1 cellular context compared by ENCODE assay signal in the genomic region with DNA sequence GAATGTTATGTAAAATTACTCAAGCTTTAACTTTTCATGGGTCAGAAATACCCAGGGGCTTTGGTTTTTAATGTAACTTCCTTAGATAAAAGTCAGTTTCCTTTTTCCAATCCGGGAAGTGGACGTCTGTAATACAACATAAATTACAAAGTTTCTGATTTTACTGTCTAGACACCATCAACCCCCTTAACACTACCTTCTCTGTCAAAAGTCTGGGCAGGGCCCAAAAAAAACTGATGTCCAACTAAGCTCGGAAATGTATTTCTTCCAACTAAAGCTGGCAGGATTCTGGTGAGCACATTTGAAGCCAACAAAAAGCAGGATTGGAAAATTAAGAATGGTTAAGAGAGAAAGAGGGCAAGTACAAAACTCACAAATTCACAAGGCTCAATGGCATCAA.
TF ChIP-seq lines count a peak whose summit lies in the region.

No MANE protein-coding gene starts in this region.

TF ChIP-seq in GM23338, 12 proteins besides CTCF, POLR2A, EP300 and RAD21:
- TF ChIP-seq, protein P1, sequence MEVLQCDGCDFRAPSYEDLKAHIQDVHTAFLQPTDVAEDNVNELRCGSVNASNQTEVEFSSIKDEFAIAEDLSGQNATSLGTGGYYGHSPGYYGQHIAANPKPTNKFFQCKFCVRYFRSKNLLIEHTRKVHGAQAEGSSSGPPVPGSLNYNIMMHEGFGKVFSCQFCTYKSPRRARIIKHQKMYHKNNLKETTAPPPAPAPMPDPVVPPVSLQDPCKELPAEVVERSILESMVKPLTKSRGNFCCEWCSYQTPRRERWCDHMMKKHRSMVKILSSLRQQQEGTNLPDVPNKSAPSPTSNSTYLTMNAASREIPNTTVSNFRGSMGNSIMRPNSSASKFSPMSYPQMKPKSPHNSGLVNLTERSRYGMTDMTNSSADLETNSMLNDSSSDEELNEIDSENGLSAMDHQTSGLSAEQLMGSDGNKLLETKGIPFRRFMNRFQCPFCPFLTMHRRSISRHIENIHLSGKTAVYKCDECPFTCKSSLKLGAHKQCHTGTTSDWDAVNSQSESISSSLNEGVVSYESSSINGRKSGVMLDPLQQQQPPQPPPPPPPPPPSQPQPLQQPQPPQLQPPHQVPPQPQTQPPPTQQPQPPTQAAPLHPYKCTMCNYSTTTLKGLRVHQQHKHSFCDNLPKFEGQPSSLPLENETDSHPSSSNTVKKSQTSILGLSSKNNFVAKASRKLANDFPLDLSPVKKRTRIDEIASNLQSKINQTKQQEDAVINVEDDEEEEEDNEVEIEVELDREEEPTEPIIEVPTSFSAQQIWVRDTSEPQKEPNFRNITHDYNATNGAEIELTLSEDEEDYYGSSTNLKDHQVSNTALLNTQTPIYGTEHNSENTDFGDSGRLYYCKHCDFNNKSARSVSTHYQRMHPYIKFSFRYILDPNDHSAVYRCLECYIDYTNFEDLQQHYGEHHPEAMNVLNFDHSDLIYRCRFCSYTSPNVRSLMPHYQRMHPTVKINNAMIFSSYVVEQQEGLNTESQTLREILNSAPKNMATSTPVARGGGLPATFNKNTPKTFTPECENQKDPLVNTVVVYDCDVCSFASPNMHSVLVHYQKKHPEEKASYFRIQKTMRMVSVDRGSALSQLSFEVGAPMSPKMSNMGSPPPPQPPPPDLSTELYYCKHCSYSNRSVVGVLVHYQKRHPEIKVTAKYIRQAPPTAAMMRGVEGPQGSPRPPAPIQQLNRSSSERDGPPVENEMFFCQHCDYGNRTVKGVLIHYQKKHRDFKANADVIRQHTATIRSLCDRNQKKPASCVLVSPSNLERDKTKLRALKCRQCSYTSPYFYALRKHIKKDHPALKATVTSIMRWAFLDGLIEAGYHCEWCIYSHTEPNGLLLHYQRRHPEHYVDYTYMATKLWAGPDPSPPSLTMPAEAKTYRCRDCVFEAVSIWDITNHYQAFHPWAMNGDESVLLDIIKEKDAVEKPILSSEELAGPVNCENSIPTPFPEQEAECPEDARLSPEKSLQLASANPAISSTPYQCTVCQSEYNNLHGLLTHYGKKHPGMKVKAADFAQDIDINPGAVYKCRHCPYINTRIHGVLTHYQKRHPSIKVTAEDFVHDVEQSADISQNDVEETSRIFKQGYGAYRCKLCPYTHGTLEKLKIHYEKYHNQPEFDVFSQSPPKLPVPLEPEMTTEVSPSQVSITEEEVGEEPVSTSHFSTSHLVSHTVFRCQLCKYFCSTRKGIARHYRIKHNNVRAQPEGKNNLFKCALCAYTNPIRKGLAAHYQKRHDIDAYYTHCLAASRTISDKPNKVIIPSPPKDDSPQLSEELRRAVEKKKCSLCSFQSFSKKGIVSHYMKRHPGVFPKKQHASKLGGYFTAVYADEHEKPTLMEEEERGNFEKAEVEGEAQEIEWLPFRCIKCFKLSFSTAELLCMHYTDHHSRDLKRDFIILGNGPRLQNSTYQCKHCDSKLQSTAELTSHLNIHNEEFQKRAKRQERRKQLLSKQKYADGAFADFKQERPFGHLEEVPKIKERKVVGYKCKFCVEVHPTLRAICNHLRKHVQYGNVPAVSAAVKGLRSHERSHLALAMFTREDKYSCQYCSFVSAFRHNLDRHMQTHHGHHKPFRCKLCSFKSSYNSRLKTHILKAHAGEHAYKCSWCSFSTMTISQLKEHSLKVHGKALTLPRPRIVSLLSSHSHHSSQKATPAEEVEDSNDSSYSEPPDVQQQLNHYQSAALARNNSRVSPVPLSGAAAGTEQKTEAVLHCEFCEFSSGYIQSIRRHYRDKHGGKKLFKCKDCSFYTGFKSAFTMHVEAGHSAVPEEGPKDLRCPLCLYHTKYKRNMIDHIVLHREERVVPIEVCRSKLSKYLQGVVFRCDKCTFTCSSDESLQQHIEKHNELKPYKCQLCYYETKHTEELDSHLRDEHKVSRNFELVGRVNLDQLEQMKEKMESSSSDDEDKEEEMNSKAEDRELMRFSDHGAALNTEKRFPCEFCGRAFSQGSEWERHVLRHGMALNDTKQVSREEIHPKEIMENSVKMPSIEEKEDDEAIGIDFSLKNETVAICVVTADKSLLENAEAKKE (CRISPR knock-in tag; IDR thresholded peaks at IDR 0.05): no peak
- TF ChIP-seq ZNF331 (CRISPR knock-in tag; IDR thresholded peaks at IDR 0.05; ENCODE audit: low read depth): no peak
- no peak for TF ChIP-seq JUNB (IDR thresholded peaks at IDR 0.05; ENCODE audit: unreplicated experiment)
- TF ChIP-seq NANOG (IDR thresholded peaks at IDR 0.05; ENCODE audit: borderline replicate concordance): no peak
- TF ChIP-seq POLR2AphosphoS5 (IDR thresholded peaks at IDR 0.05; ENCODE audit: low read depth): no peak
